ENCODE assay signal across 16 cellular contexts in genomic region chr5:78593465-78593864, GRCh38. TPM values are rescaled to one million over a fixed set of nuclear protein-coding genes. Genes with fewer than 3 reads are reported as not detected.
A peak's percentile ranks its signal among the peaks of the same experiment; 100 is the strongest.
DNase-seq lines count a peak whose midpoint lies in the region; ATAC-seq and TF ChIP-seq lines count a peak whose summit lies in the region.
"Had no signal": no experiment of that assay in that cellular context is flagged by ENCODE, and none has a peak within 500 bp of the region (broad histone marks: within the 10 kb centered on the region; RNA-seq: fewer than 3 reads in every experiment).

No MANE protein-coding gene starts in this region.

- DNase-seq in IMR-90 = no peak
- DNase-seq in SHP77 (lab: John Stamatoyannopoulos, UW) = peak; percentile 37 to 71
- no peak for DNase-seq in left colon
- DNase-seq in stimulated activated naive B cell treated with anti-CD40 and anti-IgM and Interleukin-4, amounts not matched to agents 10 μg/mL and 1 μg/mL and 100 μg/mL, for 72 hours = no peak
- no peak for DNase-seq in stimulated activated CD4-positive, alpha-beta T cell treated with anti-CD3 and anti-CD28 coated beads, Interleukin-2, amount 100 ng/mL, for 48 hours
- no peak for DNase-seq in AML-193 (lab: John Stamatoyannopoulos, UW)
- no peak for DNase-seq in Right ventricle myocardium superior
- no peak for DNase-seq in naive thymus-derived CD8-positive, alpha-beta T cell
- DNase-seq: activated CD8-positive, alpha-beta T cell treated with anti-CD3 and anti-CD28 coated beads, Interleukin-2, amount 10 ng/mL, durations not matched to agents 7 days and 5 days; DMS153; NCI-H1092 treated with DMSO at 0.1 percent for 48 hours; NCI-H446; Peyer's patch; posterior cingulate gyrus had no signal

- CTCF ChIA-PET in IMR-90 (lab: Yijun Ruan, JAX) = interaction anchor here (1.1 kb wide), 1 partner anchor 314 kb away, joined by 3 read pairs; no protein-coding TSS in a partner anchor

- ATAC-seq in IMR-90 (ENCODE audit: low read depth) = no peak
- peak; percentile 22 for ATAC-seq in left colon
- no peak for ATAC-seq in stimulated activated naive B cell treated with anti-CD40 and anti-IgM and Interleukin-4, amounts not matched to agents 10 μg/mL and 1 μg/mL and 100 μg/mL, for 72 hours (replicated peaks)
- ATAC-seq in Right ventricle myocardium superior (ENCODE audit: poor library complexity) = no peak
- no peak for ATAC-seq in naive thymus-derived CD8-positive, alpha-beta T cell
- ATAC-seq: activated CD8-positive, alpha-beta T cell treated with anti-CD3 and anti-CD28 coated beads, Interleukin-2, amount 10 ng/mL, durations not matched to agents 7 days and 5 days; K562 had no signal

- H3K27me3 ChIP-seq in IMR-90 (ENCODE audit: control insufficient read depth, insufficient read depth, low read length) = no peaks in the 10 kb centered on the region
- H3K27me3 ChIP-seq: BLaER1, Peyer's patch had no signal

- TF ChIP-seq CTCF in IMR-90 (conservative IDR thresholded peaks at IDR 0.05; ENCODE audit: low read depth, low read length) = no peak

- H4K5ac ChIP-seq in IMR-90 (ENCODE audit: low read depth, low read length) = peak overlapping the region; percentile 47

- H3K56ac ChIP-seq in IMR-90 (ENCODE audit: extremely low read depth, insufficient read depth, low read length) = peak overlapping the region; percentile 46; the same call in 1 of the 2 replicates

- H2BK20ac ChIP-seq in IMR-90 (ENCODE audit: low read depth, low read length) = peak overlapping the region; percentile 80

- no peak for TF ChIP-seq RAD21 in IMR-90 (IDR thresholded peaks at IDR 0.05; ENCODE audit: low read length)

- no peak overlapping the region for H2AFZ ChIP-seq in IMR-90 (replicated peaks; ENCODE audit: low read length, poor library complexity)

- POLR2A ChIA-PET in IMR-90 (lab: Charles Lee; ENCODE audit: unreplicated experiment) = no interaction called here
- POLR2A ChIA-PET in naive thymus-derived CD8-positive, alpha-beta T cell (lab: Charles Lee) = no interaction called here

- H3K4me3 ChIP-seq in IMR-90 (ENCODE audit: insufficient read depth, low read depth, low read length) = no peak overlapping the region
- H3K4me3 ChIP-seq: BLaER1, K562, Peyer's patch had no signal

- no peak overlapping the region for H3K4me2 ChIP-seq in IMR-90 (ENCODE audit: low read depth, low read length)
- H3K4me2 ChIP-seq: BLaER1 had no signal

- H3K9me3 Mint-ChIP-seq in stimulated activated naive B cell treated with anti-CD40 and anti-IgM and Interleukin-4, amounts not matched to agents 10 μg/mL and 1 μg/mL and 100 μg/mL, for 72 hours = no peaks in the 10 kb centered on the region
- H3K9me3 Mint-ChIP-seq in naive thymus-derived CD8-positive, alpha-beta T cell = no peaks in the 10 kb centered on the region

- H3K9me3 ChIP-seq in IMR-90 (ENCODE audit: control insufficient read depth, insufficient read depth, low read length) = no peaks in the 10 kb centered on the region
- H3K9me3 ChIP-seq: BLaER1, Peyer's patch had no signal

- WGBS in IMR-90 (ENCODE audit: extremely low coverage in 2 of 2, insufficient read length in 1 of 2), 2 experiments = no CpG with 5 or more reads among the region's 2 CpGs

- peak overlapping the region; percentile 28 to 51 for H4K8ac ChIP-seq in IMR-90 (ENCODE audit: low read depth in 2 of 2, low read length in 2 of 2)

- peak overlapping the region; percentile 41 for H3K27ac ChIP-seq in IMR-90 (ENCODE audit: insufficient read depth, low read length)
- H3K27ac ChIP-seq: BLaER1 had no signal

- H2AK9ac ChIP-seq in IMR-90 (replicated peaks; ENCODE audit: low read depth, low read length, poor library complexity) = no peak overlapping the region

- H3K4me1 ChIP-seq in IMR-90 (ENCODE audit: control insufficient read depth, insufficient read depth, low read length) = peaks cover 43% of the 10 kb centered on the region
- H3K4me1 ChIP-seq: BLaER1 had no signal

- peak overlapping the region; percentile 76 for H3K18ac ChIP-seq in IMR-90 (ENCODE audit: low read depth, low read length)

- H4K91ac ChIP-seq in IMR-90 (ENCODE audit: insufficient read depth, low read depth, low read length) = peak overlapping the region; percentile 81

- H2AK5ac ChIP-seq in IMR-90 (ENCODE audit: low read depth, low read length) = peak overlapping the region; percentile 95

- no peaks in the 10 kb centered on the region for H3K27me3 Mint-ChIP-seq in stimulated activated naive B cell treated with anti-CD40 and anti-IgM and Interleukin-4, amounts not matched to agents 10 μg/mL and 1 μg/mL and 100 μg/mL, for 72 hours
- H3K27me3 Mint-ChIP-seq in naive thymus-derived CD8-positive, alpha-beta T cell = peaks cover 0 to 12% (median 1%) of the 10 kb centered on the region in 5 donors

- peaks cover 7% of the 10 kb centered on the region for H3K36me3 ChIP-seq in IMR-90 (ENCODE audit: control insufficient read depth, insufficient read depth, low read length)
- H3K36me3 ChIP-seq: BLaER1, Peyer's patch had no signal

- no peak for TF ChIP-seq POLR2A in IMR-90 (IDR thresholded peaks at IDR 0.05; ENCODE audit: low read depth, low read length)

- H4K20me1 ChIP-seq in IMR-90 (ENCODE audit: insufficient read depth, low read length) = no peaks in the 10 kb centered on the region
- H4K20me1 ChIP-seq: BLaER1 had no signal

- H3K4me1 Mint-ChIP-seq in stimulated activated naive B cell treated with anti-CD40 and anti-IgM and Interleukin-4, amounts not matched to agents 10 μg/mL and 1 μg/mL and 100 μg/mL, for 72 hours = peaks cover 21 to 28% of the 10 kb centered on the region in 2 donors
- peaks cover 0 to 9% (median 0%) of the 10 kb centered on the region in 4 donors for H3K4me1 Mint-ChIP-seq in naive thymus-derived CD8-positive, alpha-beta T cell

- H3K9me1 ChIP-seq in IMR-90 (ENCODE audit: insufficient read depth, low read length) = peaks cover 30% of the 10 kb centered on the region

- peak overlapping the region; percentile 78 for H3K14ac ChIP-seq in IMR-90 (replicated peaks; ENCODE audit: low read depth, low read length)

- H3K79me1 ChIP-seq in IMR-90 (ENCODE audit: low read depth in 1 of 2, low read length in 2 of 2) = peaks cover 40 to 62% of the 10 kb centered on the region in 2 experiments

- H2BK15ac ChIP-seq in IMR-90 (ENCODE audit: low read depth, low read length) = peak overlapping the region; percentile 84

- dilution Hi-C loops in IMR-90 (cut with HindIII; ENCODE audit: low sequenced_read_pairs, unreplicated experiment) = no loop called here

- H2BK120ac ChIP-seq in IMR-90 (ENCODE audit: low read depth, low read length) = peak overlapping the region; percentile 76

- H3K27ac Mint-ChIP-seq in stimulated activated naive B cell treated with anti-CD40 and anti-IgM and Interleukin-4, amounts not matched to agents 10 μg/mL and 1 μg/mL and 100 μg/mL, for 72 hours = peak overlapping the region; percentile 47
- no peak overlapping the region for H3K27ac Mint-ChIP-seq in naive thymus-derived CD8-positive, alpha-beta T cell
- H3K27ac Mint-ChIP-seq: activated CD8-positive, alpha-beta T cell treated with anti-CD3 and anti-CD28 coated beads, Interleukin-2, amount 10 ng/mL, durations not matched to agents 7 days and 5 days had no signal

- H3K9ac ChIP-seq in IMR-90 (ENCODE audit: low read depth, low read length) = no peak overlapping the region
- H3K9ac ChIP-seq: BLaER1 had no signal

- BruUV-seq in IMR-90 (replicated peaks; lab: Mats Ljungman, UMichigan) = no TSS peak

- peaks cover 4 to 13% of the 10 kb centered on the region in 2 donors for H3K36me3 Mint-ChIP-seq in stimulated activated naive B cell treated with anti-CD40 and anti-IgM and Interleukin-4, amounts not matched to agents 10 μg/mL and 1 μg/mL and 100 μg/mL, for 72 hours
- no peaks in the 10 kb centered on the region for H3K36me3 Mint-ChIP-seq in naive thymus-derived CD8-positive, alpha-beta T cell

- peak overlapping the region; percentile 82 for H3K4ac ChIP-seq in IMR-90 (ENCODE audit: low read depth, low read length)

- intact Hi-C loops in IMR-90 (cut with micrococcal nuclease) (loop anchor here (5.0 kb wide), 2 partner anchors 54 to 86 kb away; partner anchors contain the start of gene LHFPL2), left colon (cut with DNase I, micrococcal nuclease) (no loop called here), Right ventricle myocardium superior (cut with DNase I) (no loop called here)

- no peak overlapping the region for H3K4me3 Mint-ChIP-seq in stimulated activated naive B cell treated with anti-CD40 and anti-IgM and Interleukin-4, amounts not matched to agents 10 μg/mL and 1 μg/mL and 100 μg/mL, for 72 hours
- H3K4me3 Mint-ChIP-seq in naive thymus-derived CD8-positive, alpha-beta T cell = no peak overlapping the region
- H3K4me3 Mint-ChIP-seq: activated CD8-positive, alpha-beta T cell treated with anti-CD3 and anti-CD28 coated beads, Interleukin-2, amount 10 ng/mL, durations not matched to agents 7 days and 5 days had no signal

- peak overlapping the region; percentile 60 for H3K23ac ChIP-seq in IMR-90 (ENCODE audit: low read depth, low read length)

- peak overlapping the region; percentile 69 for H2BK5ac ChIP-seq in IMR-90 (ENCODE audit: low read depth, low read length, poor library complexity, severe bottlenecking)

- in situ Hi-C loops in IMR-90 (cut with MboI; ENCODE audit: low sequenced_read_pairs) = loop anchor here (10.0 kb wide), 1 partner anchor 89 kb away; no protein-coding TSS in a partner anchor

TF ChIP-seq in IMR-90, 13 proteins besides CTCF, POLR2A, EP300 and RAD21 (continues in another document):
- TF ChIP-seq ELK1 (IDR thresholded peaks at IDR 0.05; ENCODE audit: borderline replicate concordance, low read depth, low read length) (no peak), RFX5 (IDR thresholded peaks at IDR 0.05; ENCODE audit: low read depth, low read length) (no peak), RCOR1 (IDR thresholded peaks at IDR 0.05; ENCODE audit: insufficient replicate concordance, low read length) (no peak), FOS (IDR thresholded peaks at IDR 0.05; ENCODE audit: low read depth, low read length) (no peak), MAZ (IDR thresholded peaks at IDR 0.05; ENCODE audit: borderline replicate concordance, low read depth, low read length) (no peak), CHD1 (IDR thresholded peaks at IDR 0.05; ENCODE audit: low read depth, low read length) (no peak)

RNA-seq across cellular contexts. Expression of gene LHFPL2, which starts 55.1 kb away (rescaled TPM):
- total RNA-seq in IMR-90 (2012; rRNA removed) = 11.1 and 11.3 TPM in 2 replicates
- polyA plus RNA-seq in IMR-90 (2012; rRNA removed) = 5.0 and 6.5 TPM in 2 replicates
- polyA plus RNA-seq in IMR-90 (2012; cell fraction: cytosol; rRNA removed) = 3.8 and 6.1 TPM in 2 replicates
- polyA plus RNA-seq in IMR-90 (2012; cell fraction: nucleus; rRNA removed; ENCODE audit: low replicate concordance) = 4.8 and 12.1 TPM in 2 replicates
- 10 to 100 TPM; 46.5 to 59.1 TPM for total RNA-seq in left colon
- total RNA-seq in Right ventricle myocardium superior = 5.0 TPM
- 1 to 10 TPM; 1.4 to 1.8 TPM for total RNA-seq in naive thymus-derived CD8-positive, alpha-beta T cell
- polyA plus RNA-seq in naive thymus-derived CD8-positive, alpha-beta T cell = under 1 TPM; 0.15 to 0.56 (median 0.20) TPM

Comparison
In these comparisons a context has a peak if more than half of its experiments do, and no peak if none do; other contexts are left out.
1. DNase-seq: peak in SHP77 (2 of 2); none in IMR-90 (single experiment), left colon (0 of 2), stimulated activated naive B cell treated with anti-CD40 and anti-IgM and Interleukin-4, amounts not matched to agents 10 μg/mL and 1 μg/mL and 100 μg/mL, for 72 hours (single experiment), stimulated activated CD4-positive, alpha-beta T cell treated with anti-CD3 and anti-CD28 coated beads, Interleukin-2, amount 100 ng/mL, for 48 hours (0 of 2), AML-193 (0 of 2), Right ventricle myocardium superior (single experiment) and naive thymus-derived CD8-positive, alpha-beta T cell (0 of 10).